In genomic region chr1:225343618-225344017, GRCh38 we compare ENCODE assay signal across 1 cellular context.
TF ChIP-seq lines count a peak whose summit lies in the region.

No MANE protein-coding gene starts in this region.

TF ChIP-seq in GM23338, 12 proteins besides CTCF, POLR2A, EP300 and RAD21 (continued from another document):
- no peak for TF ChIP-seq ZNF462 (CRISPR knock-in tag; IDR thresholded peaks at IDR 0.05)
TF ChIP-seq in GM23338: peak in this region for 0.
